Comparison of ENCODE assay signal across 2 cellular contexts in genomic region chr1:152486400-152487006, GRCh38.
A peak's percentile ranks its signal among the peaks of the same experiment; 100 is the strongest.
TF ChIP-seq lines count a peak whose summit lies in the region.

No MANE protein-coding gene starts in this region.

TF ChIP-seq in SK-N-SH, 30 proteins besides CTCF, POLR2A, EP300 and RAD21 (continued from another document):
- no peak for TF ChIP-seq ZBTB33 (IDR thresholded peaks at IDR 0.05; ENCODE audit: borderline replicate concordance, low read depth)
- no peak for TF ChIP-seq IRF3 (IDR thresholded peaks at IDR 0.05; ENCODE audit: low read depth, low read length)
- TF ChIP-seq REST (IDR thresholded peaks at IDR 0.05; ENCODE audit: low read depth, low read length), result no peak
- no peak for TF ChIP-seq NRF1 (IDR thresholded peaks at IDR 0.05; ENCODE audit: low read depth, low read length)
- no peak for TF ChIP-seq SIN3A (IDR thresholded peaks at IDR 0.05; ENCODE audit: borderline replicate concordance, low read depth, low read length)
- no peak for TF ChIP-seq TEAD4 (IDR thresholded peaks at IDR 0.05; ENCODE audit: borderline replicate concordance, insufficient read depth)
- no peak for TF ChIP-seq TCF12 (IDR thresholded peaks at IDR 0.05)
- TF ChIP-seq TAF1 (IDR thresholded peaks at IDR 0.05; ENCODE audit: borderline replicate concordance, low read depth, low read length), result no peak
- no peak for TF ChIP-seq FOXM1 (IDR thresholded peaks at IDR 0.05; ENCODE audit: low read depth)
- no peak for TF ChIP-seq JUND (IDR thresholded peaks at IDR 0.05)
- TF ChIP-seq POLR2AphosphoS5 (IDR thresholded peaks at IDR 0.05; ENCODE audit: low read depth, low read length), result no peak
TF ChIP-seq in SK-N-SH: peak in this region for 0.

TF ChIP-seq in HepG2, 621 proteins besides CTCF, POLR2A, EP300 and RAD21:
- TF ChIP-seq ZNF512 (CRISPR knock-in tag; IDR thresholded peaks at IDR 0.05) (no peak), MBNL3 (CRISPR knock-in tag; conservative IDR thresholded peaks at IDR 0.05) (no peak), NR0B2 (CRISPR knock-in tag; IDR thresholded peaks at IDR 0.05) (no peak), ZNF335 (CRISPR knock-in tag; IDR thresholded peaks at IDR 0.05) (no peak), SYNCRIP (IDR thresholded peaks at IDR 0.05; ENCODE audit: insufficient read depth, low read depth, low read length) (no peak), ZNF703 (CRISPR knock-in tag; IDR thresholded peaks at IDR 0.05; ENCODE audit: borderline replicate concordance) (no peak), ZNF800 (CRISPR knock-in tag; IDR thresholded peaks at IDR 0.05) (no peak), PAX8 (CRISPR knock-in tag; IDR thresholded peaks at IDR 0.05; ENCODE audit: borderline replicate concordance) (no peak), ZNF615 (CRISPR knock-in tag; IDR thresholded peaks at IDR 0.05; ENCODE audit: borderline replicate concordance) (no peak), LRRFIP1 (CRISPR knock-in tag; conservative IDR thresholded peaks at IDR 0.05) (no peak), KLF9 (CRISPR knock-in tag; IDR thresholded peaks at IDR 0.05; ENCODE audit: low read depth) (no peak), U2AF2 (IDR thresholded peaks at IDR 0.05; ENCODE audit: low read depth, low read length) (no peak), MTF2 (CRISPR knock-in tag; IDR thresholded peaks at IDR 0.05; ENCODE audit: borderline replicate concordance) (no peak), ZNF574 (CRISPR knock-in tag; IDR thresholded peaks at IDR 0.05) (peak; percentile 49), ZNF678 (CRISPR knock-in tag; IDR thresholded peaks at IDR 0.05) (no peak), STAG1 (CRISPR knock-in tag; IDR thresholded peaks at IDR 0.05) (peak; percentile 24; the same call in 1 of the 2 replicates)
